In the genomic region with DNA sequence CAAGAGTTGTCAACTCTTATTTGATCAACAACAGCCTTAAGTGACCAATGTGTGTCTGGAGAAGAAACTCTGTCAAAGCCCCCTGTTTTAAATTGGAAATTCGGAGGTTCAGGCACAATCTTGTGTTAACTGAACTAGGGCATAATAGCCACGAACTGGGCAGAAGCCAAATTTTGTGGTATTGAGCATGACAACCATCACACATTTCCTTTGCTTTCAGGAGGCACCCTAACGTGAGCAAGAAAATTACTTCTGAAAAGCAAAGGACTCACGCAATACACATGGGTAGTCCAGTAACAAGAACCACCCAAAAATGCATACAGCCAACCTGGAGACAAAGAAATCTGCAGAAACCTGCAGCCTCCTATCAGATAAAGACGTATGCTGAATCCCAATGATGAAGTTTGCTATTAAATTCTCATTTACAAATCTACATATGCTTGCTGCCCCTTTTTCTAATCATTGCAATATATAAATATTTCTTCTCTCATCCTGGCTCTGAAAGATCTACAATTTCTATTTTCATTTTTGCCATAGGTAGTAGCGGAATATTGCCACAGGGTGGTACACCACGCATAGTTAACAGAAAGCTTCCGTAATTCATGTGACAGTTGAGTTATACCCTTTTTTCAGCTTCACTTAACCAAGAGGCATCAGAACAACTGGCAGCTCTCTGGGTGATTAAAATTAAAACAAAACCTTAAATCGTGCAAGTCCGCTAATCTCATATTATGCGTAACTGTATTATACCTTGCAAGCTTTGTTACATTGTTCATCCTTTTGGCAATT, we compare ENCODE assay signal across 8 cellular contexts.
DNase-seq lines count a peak whose midpoint lies in the region; ATAC-seq and TF ChIP-seq lines count a peak whose summit lies in the region.

No MANE protein-coding gene starts in this region.

- no CpG with 5 or more reads among the region's 11 CpGs for WGBS in mesendoderm (ENCODE audit: extremely low coverage, insufficient coverage, low lambda C conversion rate)

- no peak overlapping the region for H3K18ac ChIP-seq in mesendoderm (ENCODE audit: low read length)

- peak; percentile 48 for ATAC-seq in GM19324 (IDR thresholded peaks at IDR 0.05; ENCODE audit: low FRiP score, unreplicated experiment)
- ATAC-seq in HG02678 (IDR thresholded peaks at IDR 0.05; ENCODE audit: unreplicated experiment): no peak
- no peak for ATAC-seq in left colon

- H3K27ac ChIP-seq in angular gyrus (ENCODE audit: low read depth, low read length) (peak overlapping the region; percentile 16), mesendoderm (ENCODE audit: low read depth, low read length) (no peak overlapping the region), colonic mucosa (no peak overlapping the region)

- H4K8ac ChIP-seq in mesendoderm (ENCODE audit: low read depth, low read length): no peak overlapping the region

- H3K36me3 ChIP-seq in mesendoderm (ENCODE audit: control insufficient read depth, insufficient read depth, low read length) (no peaks in the 10 kb centered on the region), colonic mucosa (no peaks in the 10 kb centered on the region)

- no peak overlapping the region for H3K9ac ChIP-seq in mesendoderm (ENCODE audit: low read length)
- H3K9ac ChIP-seq in colonic mucosa (ENCODE audit: low read depth in 2 of 2, low read length in 2 of 2): no peak overlapping the region

- intact Hi-C loops in colonic mucosa (cut with DNase I) (no loop called here), left colon (cut with DNase I, micrococcal nuclease) (no loop called here)

- no peaks in the 10 kb centered on the region for H3K4me1 ChIP-seq in mesendoderm (ENCODE audit: control insufficient read depth, low read depth, low read length)
- H3K4me1 ChIP-seq in colonic mucosa: no peaks in the 10 kb centered on the region

- H3K4me3 ChIP-seq in mesendoderm (ENCODE audit: low read length) (no peak overlapping the region), colonic mucosa (no peak overlapping the region)

- H2AK5ac ChIP-seq in mesendoderm (ENCODE audit: low read length): no peak overlapping the region

- H3K56ac ChIP-seq in mesendoderm (ENCODE audit: low read length): no peak overlapping the region

- no peaks in the 10 kb centered on the region for H3K79me1 ChIP-seq in mesendoderm (ENCODE audit: low read length)

- peak; percentile 61 to 63 for DNase-seq in AML-193 (lab: John Stamatoyannopoulos, UW)
- DNase-seq in NCI-H1417 treated with DMSO at 0.1 percent for 48 hours (lab: John Stamatoyannopoulos, UW): peak; percentile 43
- peak; percentile 29 for DNase-seq in mesendoderm
- DNase-seq in colonic mucosa: no peak
- no peak for DNase-seq in left colon

- no peaks in the 10 kb centered on the region for H3K79me2 ChIP-seq in mesendoderm (ENCODE audit: control insufficient read depth, insufficient read depth, low read length)

- no peak overlapping the region for H3K4ac ChIP-seq in mesendoderm (ENCODE audit: low read depth, low read length)

- no peak for TF ChIP-seq CTCF in colonic mucosa (IDR thresholded peaks at IDR 0.05)

- no peak overlapping the region for H2BK5ac ChIP-seq in mesendoderm (ENCODE audit: low read length)

- H4K5ac ChIP-seq in mesendoderm (ENCODE audit: low read length): no peak overlapping the region

- no peak overlapping the region for H3K4me2 ChIP-seq in mesendoderm (ENCODE audit: low read length)

- no peaks in the 10 kb centered on the region for H3K27me3 ChIP-seq in mesendoderm (ENCODE audit: insufficient read depth, low read length, poor library complexity)
- H3K27me3 ChIP-seq in colonic mucosa: no peaks in the 10 kb centered on the region

- H2BK120ac ChIP-seq in mesendoderm (ENCODE audit: low read depth, low read length): no peak overlapping the region

- no peak overlapping the region for H3K23ac ChIP-seq in mesendoderm (ENCODE audit: low read length)

- no peak overlapping the region for H2BK15ac ChIP-seq in mesendoderm (replicated peaks; ENCODE audit: low read depth)

- no peaks in the 10 kb centered on the region for H3K9me3 ChIP-seq in colonic mucosa

Comparison
In these comparisons a context has a peak if more than half of its experiments do, and no peak if none do; other contexts are left out.
1. DNase-seq: peak in AML-193 (2 of 2), NCI-H1417 treated with DMSO at 0.1 percent for 48 hours (single experiment) and mesendoderm (single experiment); none in colonic mucosa (single experiment) and left colon (0 of 2).